ENCODE assay signal across 9 cellular contexts in the genomic region with DNA sequence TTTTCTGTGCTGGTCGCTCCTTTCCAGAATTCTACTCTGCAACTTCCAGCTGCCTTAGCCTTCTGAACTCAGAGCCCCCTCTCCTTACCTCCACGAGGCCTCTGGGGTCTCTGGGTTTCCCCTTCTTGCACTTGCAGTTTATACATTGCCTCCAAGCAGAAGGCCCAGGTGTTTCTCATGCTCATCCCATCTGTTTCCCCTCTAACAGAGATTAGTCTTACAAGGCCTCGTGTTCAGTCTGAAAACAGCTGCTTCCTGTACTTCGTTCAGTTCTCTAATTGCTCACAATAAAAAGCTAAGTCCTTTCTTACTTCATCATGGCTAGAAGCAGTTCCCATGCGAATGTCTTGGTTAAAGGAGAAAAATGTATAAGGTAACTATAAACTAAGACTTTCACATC.
A peak's percentile ranks its signal among the peaks of the same experiment; 100 is the strongest.
DNase-seq lines count a peak whose midpoint lies in the region; ATAC-seq and TF ChIP-seq lines count a peak whose summit lies in the region.
"Had no signal": no experiment of that assay in that cellular context is flagged by ENCODE, and none has a peak within 500 bp of the region (broad histone marks: within the 10 kb centered on the region; RNA-seq: fewer than 3 reads in every experiment).

No MANE protein-coding gene starts in this region.

- no peaks in the 10 kb centered on the region for H3K36me3 Mint-ChIP-seq in activated naive CD4-positive, alpha-beta T cell treated with anti-CD3 and anti-CD28 coated beads, Interleukin-2, amount 50 U/mL, for 72 hours

- peak; percentile 66 for ATAC-seq in GM19463 (IDR thresholded peaks at IDR 0.05; ENCODE audit: unreplicated experiment)
- peak; percentile 44 for ATAC-seq in HG03565 (IDR thresholded peaks at IDR 0.05; ENCODE audit: unreplicated experiment)
- ATAC-seq in activated naive CD4-positive, alpha-beta T cell treated with anti-CD3 and anti-CD28 coated beads, Interleukin-2, amount 50 U/mL, for 72 hours, result no peak

- TF ChIP-seq CTCF in AG09319 (IDR thresholded peaks at IDR 0.05; ENCODE audit: low read depth, low read length), result no peak
- no peak for TF ChIP-seq CTCF in cardiac fibroblast (IDR thresholded peaks at IDR 0.05; ENCODE audit: low read depth, low read length)

- H3K27ac Mint-ChIP-seq in activated naive CD4-positive, alpha-beta T cell treated with anti-CD3 and anti-CD28 coated beads, Interleukin-2, amount 50 U/mL, for 72 hours, result peak overlapping the region in 1 of 2 donors; percentile 10

- DNase-seq in AG09319 (ENCODE audit: extremely low read depth, low read depth) (peak; percentile 23), cardiac fibroblast (ENCODE audit: low read depth in 2 of 2) (peak; percentile 17 to 32), AG20443 (ENCODE audit: low spot score) (no peak), putamen (ENCODE audit: low spot score) (no peak), mesenteric fat pad (ENCODE audit: low spot score) (no peak)
- DNase-seq in activated naive CD4-positive, alpha-beta T cell treated with anti-CD3 and anti-CD28 coated beads, Interleukin-2, amount 50 U/mL, for 72 hours (ENCODE audit: low spot score in 2 of 2), result no peak
- DNase-seq: ovary had no signal

- H3K4me3 ChIP-seq in cardiac fibroblast (replicated peaks in 1 of 2; ENCODE audit: low read depth in 2 of 2, low read length in 2 of 2), result no peak overlapping the region
- H3K4me3 ChIP-seq: ovary had no signal

- no peaks in the 10 kb centered on the region for H3K9me3 Mint-ChIP-seq in activated naive CD4-positive, alpha-beta T cell treated with anti-CD3 and anti-CD28 coated beads, Interleukin-2, amount 50 U/mL, for 72 hours

Comparison
In these comparisons a context has a peak if more than half of its experiments do, and no peak if none do; other contexts are left out.
1. DNase-seq: peak in AG09319 (single experiment) and cardiac fibroblast (2 of 2); none in AG20443 (single experiment), activated naive CD4-positive, alpha-beta T cell treated with anti-CD3 and anti-CD28 coated beads, Interleukin-2, amount 50 U/mL, for 72 hours (0 of 2), putamen (single experiment) and mesenteric fat pad (single experiment).
2. ATAC-seq: peak in GM19463 (single experiment) and HG03565 (single experiment); none in activated naive CD4-positive, alpha-beta T cell treated with anti-CD3 and anti-CD28 coated beads, Interleukin-2, amount 50 U/mL, for 72 hours (0 of 2).